15 cellular contexts compared by ENCODE assay signal in genomic region chr6:27816906-27817305, GRCh38.
DNase-seq lines count a peak whose midpoint lies in the region; ATAC-seq, FAIRE-seq and TF ChIP-seq lines count a peak whose summit lies in the region.
"Had no signal": no experiment of that assay in that cellular context is flagged by ENCODE, and none has a peak within 500 bp of the region (broad histone marks: within the 10 kb centered on the region; RNA-seq: fewer than 3 reads in every experiment).

No MANE protein-coding gene starts in this region.

- H3K4me1 ChIP-seq in DOHH2 (ENCODE audit: control insufficient read depth, low read length) = peaks cover 71% of the 10 kb centered on the region
- H3K4me1 ChIP-seq in OCI-LY3 (ENCODE audit: low read length) = peaks cover 38% of the 10 kb centered on the region
- peaks cover 7% of the 10 kb centered on the region; the same call in 1 of the 2 replicates for H3K4me1 ChIP-seq in iPS-20b (ENCODE audit: insufficient read depth, low read length)
- H3K4me1 ChIP-seq in pancreas = no peaks in the 10 kb centered on the region

- TF ChIP-seq CTCF in DOHH2 (IDR thresholded peaks at IDR 0.05; ENCODE audit: low read depth, low read length, poor library complexity, severe bottlenecking) (no peak), OCI-LY3 (IDR thresholded peaks at IDR 0.05; ENCODE audit: low read depth, low read length) (no peak), pancreas (IDR thresholded peaks at IDR 0.05) (no peak)

- H3K79me2 ChIP-seq in DOHH2 (ENCODE audit: control insufficient read depth, low read length) (no peaks in the 10 kb centered on the region), OCI-LY3 (ENCODE audit: low read length) (no peaks in the 10 kb centered on the region)

- no peaks in the 10 kb centered on the region for H3K9me2 ChIP-seq in DOHH2 (replicated peaks; ENCODE audit: control insufficient read depth, low read length)

- H3K27ac ChIP-seq in DOHH2 (ENCODE audit: low read depth, low read length) = peak overlapping the region; percentile 85
- peak overlapping the region; percentile 99 for H3K27ac ChIP-seq in OCI-LY3 (ENCODE audit: low read length)
- peak overlapping the region; percentile 100 for H3K27ac ChIP-seq in iPS-20b (ENCODE audit: low read length)
- H3K27ac ChIP-seq in pancreas = no peak overlapping the region

- no peaks in the 10 kb centered on the region for H3K9me3 ChIP-seq in DOHH2 (ENCODE audit: control insufficient read depth, insufficient read depth, low read length)
- peaks cover 3% of the 10 kb centered on the region; the same call in 1 of the 2 replicates for H3K9me3 ChIP-seq in OCI-LY3 (ENCODE audit: insufficient read depth, low read length)
- H3K9me3 ChIP-seq in iPS-20b (ENCODE audit: insufficient read depth, low read depth, low read length) = no peaks in the 10 kb centered on the region
- H3K9me3 ChIP-seq in pancreas = no peaks in the 10 kb centered on the region

- H3K4me2 ChIP-seq in DOHH2 (ENCODE audit: low read length) = peak overlapping the region; percentile 83; the same call in 1 of the 2 replicates
- H3K4me2 ChIP-seq in OCI-LY3 (ENCODE audit: low read length) = no peak overlapping the region

- H3K27me3 ChIP-seq in DOHH2 (ENCODE audit: control insufficient read depth, low read length) (no peaks in the 10 kb centered on the region), OCI-LY3 (ENCODE audit: low read depth, low read length) (no peaks in the 10 kb centered on the region), iPS-20b (ENCODE audit: insufficient read depth, low read length) (no peaks in the 10 kb centered on the region), pancreas (peaks cover 0 to 38% (median 3%) of the 10 kb centered on the region in 4 donors)

- H3F3A ChIP-seq in DOHH2 (ENCODE audit: control insufficient read depth, insufficient read depth) = peaks cover 33% of the 10 kb centered on the region

- H4K20me1 ChIP-seq in DOHH2 (ENCODE audit: control insufficient read depth, insufficient read depth, low read depth, low read length) (no peaks in the 10 kb centered on the region), OCI-LY3 (ENCODE audit: insufficient read depth, low read length) (no peaks in the 10 kb centered on the region)

- no peak overlapping the region for H3K9ac ChIP-seq in OCI-LY3 (ENCODE audit: low read length)
- H3K9ac ChIP-seq in iPS-20b (ENCODE audit: low read depth, low read length) = peak overlapping the region; percentile 98; the same call in 1 of the 2 replicates

- ATAC-seq in pancreas (no peak), HG03521 (IDR thresholded peaks at IDR 0.05; ENCODE audit: unreplicated experiment) (no peak)

- 77 to 84% methylated on average over 3 of the region's 3 CpGs for WGBS in pancreas, 2 donors

- DNase-seq in NCI-H146 (lab: John Stamatoyannopoulos, UW) (peak; percentile 26), NCI-H146 treated with DMSO at 0.1 percent for 48 hours (lab: John Stamatoyannopoulos, UW; ENCODE audit: unreplicated experiment) (no peak), NCI-H446 (lab: John Stamatoyannopoulos, UW) (no peak), pancreas (no peak)
- DNase-seq: 8988T, DMS79 treated with DMSO at 0.1 percent for 48 hours, head of caudate nucleus, kidney, NCI-H2171, small intestine, trophoblast cell had no signal

- no peak overlapping the region for H2AFZ ChIP-seq in OCI-LY3 (ENCODE audit: low read depth, low read length)

- H3K4me3 ChIP-seq in DOHH2 (ENCODE audit: low read length) (no peak overlapping the region), OCI-LY3 (ENCODE audit: low read length) (no peak overlapping the region), iPS-20b (ENCODE audit: low read length) (no peak overlapping the region), pancreas (no peak overlapping the region)

- intact Hi-C loops in pancreas (cut with DNase I) = no loop called here

- H3K36me3 ChIP-seq in DOHH2 (ENCODE audit: control insufficient read depth, low read length) (no peaks in the 10 kb centered on the region), OCI-LY3 (replicated peaks; ENCODE audit: low read depth, low read length) (no peaks in the 10 kb centered on the region), iPS-20b (ENCODE audit: insufficient read depth, low read depth, low read length) (no peaks in the 10 kb centered on the region), pancreas (no peaks in the 10 kb centered on the region)

- no peak for FAIRE-seq in pancreas (lab: Jason Lieb, UNC)
- FAIRE-seq: kidney, small intestine had no signal

Comparison
In these comparisons a context has a peak if more than half of its experiments do, and no peak if none do; other contexts are left out.
1. H3K27ac ChIP-seq: peak in DOHH2 (single experiment), OCI-LY3 (single experiment) and iPS-20b (single experiment); none in pancreas (0 of 4).